Comparison of ENCODE assay signal across 8 cellular contexts in the genomic region with DNA sequence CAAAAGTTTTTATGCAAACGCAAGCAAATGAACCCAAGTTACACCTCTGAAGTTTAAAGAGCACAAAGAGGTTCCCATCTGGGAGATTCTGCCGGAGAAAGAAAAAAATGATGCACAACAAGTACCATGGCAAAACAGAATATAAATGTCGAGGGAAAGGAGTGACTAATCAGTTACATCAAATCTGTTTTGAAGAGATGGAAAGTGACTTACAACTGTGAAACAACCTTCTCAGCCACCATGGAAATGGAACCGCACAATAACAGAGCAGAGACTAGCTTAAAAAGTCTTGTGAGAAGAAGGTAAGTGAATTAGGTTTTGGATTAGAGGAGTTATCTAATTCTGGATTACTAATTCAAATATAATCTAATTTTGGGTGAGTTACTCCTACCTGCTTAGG. TPM values are rescaled to one million over a fixed set of nuclear protein-coding genes. Genes with fewer than 3 reads are reported as not detected.
DNase-seq lines count a peak whose midpoint lies in the region; ATAC-seq and TF ChIP-seq lines count a peak whose summit lies in the region.

No MANE protein-coding gene starts in this region.

- H3K4me3 ChIP-seq in A673 (ENCODE audit: low read depth, low read length, poor library complexity, severe bottlenecking) (peak overlapping the region; percentile 90), HAP-1 (peak overlapping the region; percentile 83)

- POLR2A ChIA-PET in A673 (lab: Charles Lee; ENCODE audit: low non-redundant PET) (no interaction called here), activated B cell treated with CpG ODN at 0.5 μM for 24 hours (lab: Charles Lee) (no interaction called here)

- H3K4me1 Mint-ChIP-seq in activated B cell treated with CpG ODN at 0.5 μM for 24 hours = peaks cover 38% of the 10 kb centered on the region
- H3K4me1 Mint-ChIP-seq in glutamatergic neuron (ENCODE audit: low read depth, unreplicated experiment) = peaks cover 15% of the 10 kb centered on the region

- H3K27me3 ChIP-seq in A673 (replicated peaks; ENCODE audit: insufficient read depth, low read depth, low read length, poor library complexity) (no peaks in the 10 kb centered on the region), HAP-1 (ENCODE audit: low read depth) (no peaks in the 10 kb centered on the region)

- DNase-seq in A673 (ENCODE audit: low spot score) = no peak
- DNase-seq in HAP-1 (ENCODE audit: low spot score in 2 of 2) = no peak
- DNase-seq in activated B cell treated with CpG ODN at 0.5 μM for 24 hours = no peak
- DNase-seq in glutamatergic neuron = no peak
- DNase-seq in COLO829 (ENCODE audit: low spot score) = no peak
- DNase-seq in effector CD8-positive, alpha-beta T cell (lab: John Stamatoyannopoulos, UW) = no peak

- H3K27ac ChIP-seq in A673 (ENCODE audit: low read depth, low read length, poor library complexity, severe bottlenecking) = peak overlapping the region; percentile 56

- BruUV-seq in A673 (replicated peaks; lab: Mats Ljungman, UMichigan) = no TSS peak

- H3K36me3 ChIP-seq in A673 (ENCODE audit: insufficient read depth, low read length, poor library complexity, severe bottlenecking) = peaks cover 33% of the 10 kb centered on the region
- peaks cover 34% of the 10 kb centered on the region for H3K36me3 ChIP-seq in HAP-1 (replicated peaks)

- H3K36me3 Mint-ChIP-seq in activated B cell treated with CpG ODN at 0.5 μM for 24 hours (ENCODE audit: low read depth) (peaks cover 63% of the 10 kb centered on the region), glutamatergic neuron (ENCODE audit: unreplicated experiment) (no peaks in the 10 kb centered on the region)

- no peak for TF ChIP-seq CTCF in A673 (conservative IDR thresholded peaks at IDR 0.05; ENCODE audit: low read depth, low read length)
- no peak for TF ChIP-seq CTCF in activated B cell treated with CpG ODN at 0.5 μM for 24 hours (IDR thresholded peaks at IDR 0.05)
- no peak for TF ChIP-seq CTCF in glutamatergic neuron (IDR thresholded peaks at IDR 0.05; ENCODE audit: partially characterized antibody, unreplicated experiment)

- H3K27ac Mint-ChIP-seq in activated B cell treated with CpG ODN at 0.5 μM for 24 hours = no peak overlapping the region
- peak overlapping the region; percentile 99 for H3K27ac Mint-ChIP-seq in glutamatergic neuron (ENCODE audit: unreplicated experiment)

- H3K9me3 Mint-ChIP-seq in activated B cell treated with CpG ODN at 0.5 μM for 24 hours (no peaks in the 10 kb centered on the region), glutamatergic neuron (ENCODE audit: unreplicated experiment) (peaks cover 10% of the 10 kb centered on the region)

- ATAC-seq in activated B cell treated with CpG ODN at 0.5 μM for 24 hours (ENCODE audit: low read depth) = no peak
- ATAC-seq in HG02623 (IDR thresholded peaks at IDR 0.05; ENCODE audit: unreplicated experiment) = no peak
- no peak for ATAC-seq in GM21447 (IDR thresholded peaks at IDR 0.05; ENCODE audit: unreplicated experiment)

- H3K4me3 Mint-ChIP-seq in activated B cell treated with CpG ODN at 0.5 μM for 24 hours (peak overlapping the region; percentile 97), glutamatergic neuron (ENCODE audit: unreplicated experiment) (peak overlapping the region; percentile 98)

- intact Hi-C loops in A673 (cut with micrococcal nuclease; ENCODE audit: unreplicated experiment) (no loop called here), activated B cell treated with CpG ODN at 0.5 μM for 24 hours (cut with micrococcal nuclease) (no loop called here)

- no peaks in the 10 kb centered on the region for H3K9me3 ChIP-seq in A673 (ENCODE audit: low read depth, low read length, poor library complexity, severe bottlenecking)
- no peaks in the 10 kb centered on the region for H3K9me3 ChIP-seq in HAP-1

- H3K4me1 ChIP-seq in A673 (ENCODE audit: insufficient read depth, low read length, poor library complexity, severe bottlenecking) = peaks cover 7% of the 10 kb centered on the region
- H3K4me1 ChIP-seq in HAP-1 = peaks cover 6% of the 10 kb centered on the region; the same call in 1 of the 2 replicates

- in situ Hi-C loops in HAP-1 (cut with MboI; ENCODE audit: low sequenced_read_pairs) = no loop called here

- H3K27me3 Mint-ChIP-seq in activated B cell treated with CpG ODN at 0.5 μM for 24 hours (no peaks in the 10 kb centered on the region), glutamatergic neuron (ENCODE audit: unreplicated experiment) (peaks cover 11% of the 10 kb centered on the region)

- CTCF ChIA-PET in A673 (lab: Charles Lee) = no interaction called here
- CTCF ChIA-PET in activated B cell treated with CpG ODN at 0.5 μM for 24 hours (lab: Charles Lee) = interaction anchor here (1.5 kb wide), 1 partner anchor 41 kb away, joined by 4 read pairs; a partner anchor contains a TSS

RNA-seq across cellular contexts. Expression of a gene that starts 2.4 kb away (rescaled TPM):
- 271 and 315 TPM in 2 replicates for total RNA-seq in A673 (2021)
- total RNA-seq in activated B cell treated with CpG ODN at 0.5 μM for 24 hours = 107 and 112 TPM in 2 replicates
- 114 TPM for total RNA-seq in glutamatergic neuron (ENCODE audit: unreplicated experiment)

RNA-seq across cellular contexts. Expression of a gene that starts 40.5 kb away (rescaled TPM):
- total RNA-seq in A673 (2021) (8.5 and 9.6 TPM in 2 replicates), activated B cell treated with CpG ODN at 0.5 μM for 24 hours (2.9 and 3.0 TPM in 2 replicates), glutamatergic neuron (ENCODE audit: unreplicated experiment) (11.6 TPM)
